In genomic region chr5:149828161-149829011, GRCh38 we compare ENCODE assay signal across 8 cellular contexts.
DNase-seq lines count a peak whose midpoint lies in the region; ATAC-seq and TF ChIP-seq lines count a peak whose summit lies in the region.

No MANE protein-coding gene starts in this region.

- H3K27ac ChIP-seq in C4-2B (peak overlapping the region; percentile 20), HL-60 (replicated peaks) (no peak overlapping the region)

- H3K4me1 Mint-ChIP-seq in endothelial cell (ENCODE audit: unreplicated experiment) = peaks cover 29% of the 10 kb centered on the region

- TF ChIP-seq CTCF in C4-2B (conservative IDR thresholded peaks at IDR 0.05) (peak; percentile 93), HL-60 (IDR thresholded peaks at IDR 0.05; ENCODE audit: insufficient read depth, low read length) (peak; percentile 87), endothelial cell (IDR thresholded peaks at IDR 0.05; ENCODE audit: unreplicated experiment) (peak; percentile 91)

- H3K4me3 ChIP-seq in HL-60 (replicated peaks; ENCODE audit: insufficient read depth, low read length) = no peak overlapping the region

- peaks cover 8% of the 10 kb centered on the region for H3K27me3 Mint-ChIP-seq in endothelial cell (ENCODE audit: unreplicated experiment)

- H3K4me3 Mint-ChIP-seq in endothelial cell (ENCODE audit: unreplicated experiment) = no peak overlapping the region

- peak; percentile 72 for ATAC-seq in GM19328 (IDR thresholded peaks at IDR 0.05; ENCODE audit: unreplicated experiment)

- DNase-seq in HL-60 (ENCODE audit: low read depth in 1 of 2, low spot score in 1 of 2) = peak; percentile 58 to 91
- peak; percentile 88 for DNase-seq in NOMO-1 treated with DMSO at 0.1 percent for 48 hours (lab: John Stamatoyannopoulos, UW; ENCODE audit: unreplicated experiment)
- DNase-seq in activated CD8-positive, alpha-beta memory T cell treated with anti-CD3 and anti-CD28 coated beads for 1 hour (ENCODE audit: extremely low read depth in 1 of 2, low read depth in 1 of 2) = peak; percentile 63 to 79
- peak; percentile 91 for DNase-seq in endothelial cell (ENCODE audit: low spot score)
- peak; percentile 80 for DNase-seq in midbrain (lab: John Stamatoyannopoulos, UW)
- peak; percentile 71 to 72 for DNase-seq in stimulated activated CD8-positive, alpha-beta memory T cell treated with anti-CD3 and anti-CD28 coated beads, Interleukin-2, amount 100 ng/mL, for 1 hour (ENCODE audit: low read depth in 2 of 2)

- peak overlapping the region; percentile 63 for H3K27ac Mint-ChIP-seq in endothelial cell (ENCODE audit: unreplicated experiment)

- H3K27me3 ChIP-seq in HL-60 (ENCODE audit: insufficient read depth, poor library complexity, severe bottlenecking) = no peaks in the 10 kb centered on the region

- H3K36me3 Mint-ChIP-seq in endothelial cell (ENCODE audit: low read depth, unreplicated experiment) = no peaks in the 10 kb centered on the region

- no peaks in the 10 kb centered on the region for H3K9me3 Mint-ChIP-seq in endothelial cell (ENCODE audit: unreplicated experiment)
